Comparison of ENCODE assay signal across 20 cellular contexts in genomic region chr18:43751835-43752234, GRCh38.
"Had no signal": no experiment of that assay in that cellular context is flagged by ENCODE, and none has a peak within 500 bp of the region (broad histone marks: within the 10 kb centered on the region; RNA-seq: fewer than 3 reads in every experiment).

No MANE protein-coding gene starts in this region.

- H3K4me3 ChIP-seq: dorsolateral prefrontal cortex, hepatocyte, lung, spleen, thoracic aorta, transverse colon had no signal

- H3K4me1 ChIP-seq: spleen, transverse colon had no signal

- H3K9me3 ChIP-seq: neutrophil, thoracic aorta had no signal

- H3K27ac ChIP-seq: dorsolateral prefrontal cortex, hepatocyte, neutrophil, spleen, thoracic aorta, transverse colon had no signal

- DNase-seq: cortex of kidney; dorsolateral prefrontal cortex; effector CD8-positive, alpha-beta T cell; foreskin fibroblast; kidney; left cardiac atrium; left ventricle myocardium superior; mesendoderm; naive B cell; nephron progenitor cell; posterior cingulate gyrus; spleen; stimulated activated CD4-positive, alpha-beta T cell treated with anti-CD3 and anti-CD28 coated beads, Interleukin-15, amount 100 ng/mL, for 24 hours; stimulated activated CD4-positive, alpha-beta T cell treated with anti-CD3 and anti-CD28 coated beads, Interleukin-1b, Interleukin-23, amount 100 ng/mL, for 48 hours; stimulated activated CD4-positive, alpha-beta T cell treated with anti-CD3 and anti-CD28 coated beads, Interleukin-4, amount 100 ng/mL, for 24 hours; transverse colon had no signal

- H3K27me3 ChIP-seq: dorsolateral prefrontal cortex, hepatocyte, neutrophil, spleen, transverse colon had no signal

- H3K36me3 ChIP-seq: neutrophil, spleen, thoracic aorta, transverse colon had no signal
